ENCODE assay signal across 8 cellular contexts in the genomic region with DNA sequence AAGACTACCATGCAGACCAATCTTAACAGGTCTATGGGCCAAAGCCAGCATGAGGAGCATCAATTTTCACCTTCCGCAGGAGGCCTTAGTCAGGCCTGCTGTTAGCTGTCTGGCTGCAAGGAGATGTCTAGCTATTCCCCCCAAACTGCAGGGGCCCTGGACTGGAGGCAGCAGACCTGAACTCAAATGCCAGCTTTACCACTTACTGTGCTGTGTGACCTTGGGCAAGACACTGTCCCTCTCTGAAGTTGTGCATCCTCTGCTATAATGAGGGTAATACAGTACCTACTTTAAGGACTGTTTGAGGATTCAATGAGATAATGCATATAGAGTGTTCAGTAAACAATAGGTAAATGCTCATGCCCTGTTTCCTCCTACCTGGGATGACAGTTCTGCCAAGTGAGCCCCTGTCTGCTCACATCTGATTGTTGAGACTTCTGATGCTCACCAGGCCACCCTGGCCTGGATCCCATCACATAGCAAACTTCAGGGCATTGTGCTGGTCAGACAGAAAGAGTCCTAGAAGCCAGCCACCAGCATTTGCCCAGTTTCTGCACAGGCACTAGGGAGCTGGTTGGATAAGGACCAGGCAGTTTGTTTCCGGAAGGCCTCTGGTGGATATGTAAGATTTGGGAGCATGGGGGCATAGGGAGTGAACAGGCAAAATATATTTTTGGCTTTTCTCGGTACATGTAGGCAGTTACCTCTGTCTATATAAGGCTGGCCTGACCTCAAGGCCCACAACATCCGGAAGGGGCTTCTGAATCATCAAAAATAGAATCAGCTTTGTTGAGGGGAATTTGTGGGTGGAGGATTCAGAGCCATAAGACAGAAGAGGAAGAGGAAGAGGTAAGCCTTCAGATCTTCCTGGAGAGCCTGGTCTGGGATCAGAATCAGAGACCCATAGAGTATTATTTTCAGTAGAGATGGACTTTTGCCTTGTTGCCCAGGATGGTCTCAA. TPM values are rescaled to one million over a fixed set of nuclear protein-coding genes. Genes with fewer than 3 reads are reported as not detected.
A peak's percentile ranks its signal among the peaks of the same experiment; 100 is the strongest.
DNase-seq lines count a peak whose midpoint lies in the region; ATAC-seq and TF ChIP-seq lines count a peak whose summit lies in the region.

No MANE protein-coding gene starts in this region.

- H2BK5ac ChIP-seq in mesendoderm (ENCODE audit: low read length) = no peak overlapping the region

- H3K18ac ChIP-seq in mesendoderm (ENCODE audit: low read length) = no peak overlapping the region

- intact Hi-C loops in OCI-LY7 (cut with micrococcal nuclease; ENCODE audit: unreplicated experiment) (no loop called here), left colon (cut with DNase I, micrococcal nuclease) (no loop called here)

- TF ChIP-seq CTCF in OCI-LY7 (conservative IDR thresholded peaks at IDR 0.05; ENCODE audit: low read length) = no peak
- no peak for TF ChIP-seq CTCF in mesothelial cell of epicardium (IDR thresholded peaks at IDR 0.05; ENCODE audit: unreplicated experiment)

- H3K9me3 ChIP-seq in OCI-LY7 (ENCODE audit: low read length) = no peaks in the 10 kb centered on the region

- WGBS in mesendoderm (ENCODE audit: extremely low coverage, insufficient coverage, low lambda C conversion rate) = no CpG with 5 or more reads among the region's 4 CpGs

- H3K4ac ChIP-seq in mesendoderm (ENCODE audit: low read depth, low read length) = no peak overlapping the region

- no peaks in the 10 kb centered on the region for H3K79me1 ChIP-seq in mesendoderm (ENCODE audit: low read length)

- H3K4me1 ChIP-seq in OCI-LY7 (ENCODE audit: insufficient read depth, low read length, poor library complexity, severe bottlenecking) (peaks cover 10% of the 10 kb centered on the region), mesendoderm (ENCODE audit: control insufficient read depth, low read depth, low read length) (peaks cover 2% of the 10 kb centered on the region)

- H3K27ac ChIP-seq in OCI-LY7 (ENCODE audit: low read depth, low read length, poor library complexity, severe bottlenecking) (no peak overlapping the region), mesendoderm (ENCODE audit: low read depth, low read length) (no peak overlapping the region)

- POLR2A ChIA-PET in OCI-LY7 (lab: Charles Lee) = no interaction called here

- no peaks in the 10 kb centered on the region for H4K20me1 ChIP-seq in OCI-LY7 (ENCODE audit: insufficient read depth, low read length)

- no peaks in the 10 kb centered on the region for H3K36me3 ChIP-seq in OCI-LY7 (ENCODE audit: insufficient read depth, low read length)
- H3K36me3 ChIP-seq in mesendoderm (ENCODE audit: control insufficient read depth, insufficient read depth, low read length) = no peaks in the 10 kb centered on the region

- H3K36me3 Mint-ChIP-seq in mesothelial cell of epicardium = no peaks in the 10 kb centered on the region

- no peaks in the 10 kb centered on the region for H3K27me3 ChIP-seq in mesendoderm (ENCODE audit: insufficient read depth, low read length, poor library complexity)

- H3K23ac ChIP-seq in mesendoderm (ENCODE audit: low read length) = no peak overlapping the region

- no peak overlapping the region for H2BK120ac ChIP-seq in mesendoderm (ENCODE audit: low read depth, low read length)

- CTCF ChIA-PET in OCI-LY7 (lab: Charles Lee; ENCODE audit: unreplicated experiment) = no interaction called here

- H3K4me1 Mint-ChIP-seq in mesothelial cell of epicardium = no peaks in the 10 kb centered on the region

- no peaks in the 10 kb centered on the region for H3K79me2 ChIP-seq in OCI-LY7 (ENCODE audit: insufficient read depth, low read depth, low read length)
- no peaks in the 10 kb centered on the region for H3K79me2 ChIP-seq in mesendoderm (ENCODE audit: control insufficient read depth, insufficient read depth, low read length)

- no peak overlapping the region for H4K8ac ChIP-seq in mesendoderm (ENCODE audit: low read depth, low read length)

- H3K9me2 ChIP-seq in OCI-LY7 (ENCODE audit: insufficient read depth, low read length) = no peaks in the 10 kb centered on the region

- H2BK15ac ChIP-seq in mesendoderm (replicated peaks; ENCODE audit: low read depth) = no peak overlapping the region

- no peak overlapping the region for H3K4me3 Mint-ChIP-seq in mesothelial cell of epicardium

- peaks cover 7% of the 10 kb centered on the region for H3K27me3 Mint-ChIP-seq in mesothelial cell of epicardium (ENCODE audit: low read depth)

- no peak for DNase-seq in OCI-LY7 (ENCODE audit: low spot score)
- peak; percentile 20 for DNase-seq in mesendoderm
- no peak for DNase-seq in activated CD4-positive, CD25-positive, alpha-beta regulatory T cell (lab: John Stamatoyannopoulos, UW)
- DNase-seq in mesothelial cell of epicardium (ENCODE audit: low spot score in 2 of 2, unreplicated experiment in 2 of 2) = no peak
- DNase-seq in left colon = no peak
- DNase-seq in effector CD4-positive, alpha-beta T cell = no peak

- no peaks in the 10 kb centered on the region for H3K9me3 Mint-ChIP-seq in mesothelial cell of epicardium

- H3K4me3 ChIP-seq in OCI-LY7 (ENCODE audit: low read depth, low read length, poor library complexity, severe bottlenecking) = no peak overlapping the region
- no peak overlapping the region for H3K4me3 ChIP-seq in mesendoderm (ENCODE audit: low read length)

- peak overlapping the region; percentile 35; the same call in 1 of the 2 replicates for H3K4me2 ChIP-seq in OCI-LY7 (ENCODE audit: low read length)
- H3K4me2 ChIP-seq in mesendoderm (ENCODE audit: low read length) = no peak overlapping the region

- H2AFZ ChIP-seq in OCI-LY7 (ENCODE audit: low read length) = no peak overlapping the region

- no peak overlapping the region for H3K9ac ChIP-seq in mesendoderm (ENCODE audit: low read length)

- H3K27ac Mint-ChIP-seq in mesothelial cell of epicardium = no peak overlapping the region

- H4K5ac ChIP-seq in mesendoderm (ENCODE audit: low read length) = no peak overlapping the region

- BruUV-seq in OCI-LY7 (replicated peaks; lab: Mats Ljungman, UMichigan) = no TSS peak

- ATAC-seq in GM18502 (IDR thresholded peaks at IDR 0.05; ENCODE audit: poor library complexity, unreplicated experiment) (peak; percentile 83), HG02759 (IDR thresholded peaks at IDR 0.05; ENCODE audit: unreplicated experiment) (peak; percentile 80), left colon (no peak)

- no peak overlapping the region for H3K56ac ChIP-seq in mesendoderm (ENCODE audit: low read length)

- no peak overlapping the region for H2AK5ac ChIP-seq in mesendoderm (ENCODE audit: low read length)

RNA-seq across cellular contexts. Expression of gene OCSTAMP, which starts 2.3 kb away (rescaled TPM):
- total RNA-seq in OCI-LY7 (2014; rRNA removed; shearing (Covaris generic)) = not detected in 2 replicates
- total RNA-seq in OCI-LY7 (2022) = not detected in 2 replicates
- 0.24 TPM for polyA plus RNA-seq in mesendoderm (2013, experiment 1 of 2)
- polyA plus RNA-seq in mesendoderm (2013, experiment 2 of 2) = 0.25 TPM
- not detected in 3 replicates for total RNA-seq in mesothelial cell of epicardium
- total RNA-seq in left colon = not detected

RNA-seq across cellular contexts. Expression of gene ZNF334, which starts 39.4 kb away (rescaled TPM):
- not detected in 2 replicates for total RNA-seq in OCI-LY7 (2014; rRNA removed; shearing (Covaris generic))
- total RNA-seq in OCI-LY7 (2022) (not detected in 2 replicates), mesothelial cell of epicardium (31.8 to 34.5 TPM (median 32.5 TPM) in 3 replicates), left colon (1 to 10 TPM; 2.2 to 8.5 TPM)
- 7.8 TPM for polyA plus RNA-seq in mesendoderm (2013, experiment 1 of 2)
- polyA plus RNA-seq in mesendoderm (2013, experiment 2 of 2) = 7.6 TPM
